12 cellular contexts compared by ENCODE assay signal in the genomic region with DNA sequence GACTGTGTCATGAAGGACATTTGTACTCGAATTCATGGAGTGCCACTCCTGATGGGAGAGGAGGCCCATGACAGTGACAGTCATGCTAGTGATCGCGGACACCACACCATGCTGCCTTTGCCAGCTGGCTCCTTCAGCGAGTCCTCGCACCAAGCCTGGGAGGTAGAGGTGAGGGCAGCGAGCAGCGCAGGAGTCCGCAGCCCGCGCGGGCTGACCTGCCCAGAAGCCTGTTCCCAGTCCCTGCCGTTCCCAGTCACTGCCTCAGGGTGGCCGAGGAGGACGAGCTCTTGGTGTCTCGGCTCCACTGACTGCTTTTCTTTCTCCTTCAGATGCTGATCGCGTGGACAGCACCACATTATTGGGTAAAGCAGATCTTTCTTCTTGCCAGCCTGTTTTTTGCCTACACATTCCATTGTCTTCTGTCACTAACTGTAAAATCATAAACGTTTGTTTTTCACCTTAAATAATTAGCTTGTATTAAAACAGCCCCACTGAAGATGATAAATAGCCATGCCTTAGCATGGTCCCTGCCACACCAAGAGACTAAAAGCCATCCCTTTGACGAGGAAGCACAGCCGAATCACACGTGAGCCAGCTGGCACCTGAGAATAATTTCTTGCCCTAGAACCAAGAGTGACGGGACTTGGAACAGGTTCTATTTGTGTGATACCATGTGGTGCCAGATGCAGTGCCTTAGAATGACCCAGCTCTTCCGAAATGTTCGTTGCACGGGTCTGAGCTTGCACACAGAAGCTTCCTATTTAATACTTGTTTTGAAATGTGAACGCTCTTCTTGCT. TPM values are rescaled to one million over a fixed set of nuclear protein-coding genes. Genes with fewer than 3 reads are reported as not detected.
DNase-seq lines count a peak whose midpoint lies in the region; ATAC-seq and TF ChIP-seq lines count a peak whose summit lies in the region.
"Had no signal": no experiment of that assay in that cellular context is flagged by ENCODE, and none has a peak within 500 bp of the region (broad histone marks: within the 10 kb centered on the region; RNA-seq: fewer than 3 reads in every experiment).

No MANE protein-coding gene starts in this region.

- CTCF ChIA-PET in CD8-positive, alpha-beta T cell (lab: Charles Lee): no interaction called here

- POLR2A ChIA-PET in CD8-positive, alpha-beta T cell (lab: Charles Lee): interaction anchor here (1.5 kb wide), 1 partner anchor 25 kb away, joined by 4 read pairs; no protein-coding TSS in a partner anchor

- no peak overlapping the region for H4K91ac ChIP-seq in neuronal stem cell (ENCODE audit: low read depth, low read length, poor library complexity)

- H2AFZ ChIP-seq in neuronal stem cell (ENCODE audit: low read length): no peak overlapping the region

- peaks cover 28% of the 10 kb centered on the region for H3K4me1 ChIP-seq in CD8-positive, alpha-beta T cell (ENCODE audit: insufficient read depth, low read length)
- peaks cover 0 to 19% of the 10 kb centered on the region in 2 donors for H3K4me1 ChIP-seq in neuronal stem cell (ENCODE audit: control insufficient read depth in 2 of 2, insufficient read depth in 1 of 2, low read depth in 1 of 2, low read length in 2 of 2)
- H3K4me1 ChIP-seq: pancreas had no signal

- TF ChIP-seq CTCF in CD8-positive, alpha-beta T cell (IDR thresholded peaks at IDR 0.05): no peak

- H3K9me3 Mint-ChIP-seq in CD8-positive, alpha-beta T cell: no peaks in the 10 kb centered on the region
- H3K9me3 Mint-ChIP-seq: activated T-cell treated with anti-CD3 and anti-CD28 coated beads, Interleukin-2, amount 50 U/mL, for 72 hours had no signal

- H3K4me3 ChIP-seq in CD8-positive, alpha-beta T cell (ENCODE audit: low read depth, low read length): no peak overlapping the region
- no peak overlapping the region for H3K4me3 ChIP-seq in neuronal stem cell (ENCODE audit: low read length in 2 of 2)
- H3K4me3 ChIP-seq: pancreas had no signal

- H2AK5ac ChIP-seq in neuronal stem cell (ENCODE audit: low read depth, low read length): no peak overlapping the region

- no peak for DNase-seq in CD8-positive, alpha-beta T cell
- DNase-seq in SHP77 (lab: John Stamatoyannopoulos, UW): peak; percentile 44 to 74
- DNase-seq in fibroblast of gingiva (ENCODE audit: low read depth): peak; percentile 38
- no peak for DNase-seq in neuronal stem cell (ENCODE audit: low spot score)
- DNase-seq in NOMO-1 (lab: John Stamatoyannopoulos, UW; ENCODE audit: unreplicated experiment in 2 of 2): no peak
- no peak for DNase-seq in NCI-H2081 (lab: John Stamatoyannopoulos, UW)
- DNase-seq: activated T-cell treated with anti-CD3 and anti-CD28 coated beads, Interleukin-2, amount 50 U/mL, for 72 hours; Kasumi-1 had no signal

- H2BK120ac ChIP-seq in neuronal stem cell (ENCODE audit: low read depth, low read length): no peak overlapping the region

- no peak overlapping the region for H3K14ac ChIP-seq in neuronal stem cell (ENCODE audit: low read length)

- H3K18ac ChIP-seq in neuronal stem cell (ENCODE audit: low read length): no peak overlapping the region

- WGBS in neuronal stem cell (ENCODE audit: extremely low coverage in 2 of 2, insufficient read length in 2 of 2, insufficient replicate concordance in 1 of 2), 2 donors: no CpG with 5 or more reads among the region's 26 CpGs

- H3K4me3 Mint-ChIP-seq in CD8-positive, alpha-beta T cell: no peak overlapping the region
- H3K4me3 Mint-ChIP-seq: activated T-cell treated with anti-CD3 and anti-CD28 coated beads, Interleukin-2, amount 50 U/mL, for 72 hours had no signal

- no peak overlapping the region for H4K8ac ChIP-seq in neuronal stem cell (ENCODE audit: low read depth, low read length)

- no peak overlapping the region for H2BK5ac ChIP-seq in neuronal stem cell (ENCODE audit: low read length)

- H3K36me3 Mint-ChIP-seq in CD8-positive, alpha-beta T cell: peaks cover 90% of the 10 kb centered on the region

- no peaks in the 10 kb centered on the region for H3K9me3 ChIP-seq in CD8-positive, alpha-beta T cell (ENCODE audit: low read length)
- no peaks in the 10 kb centered on the region for H3K9me3 ChIP-seq in neuronal stem cell (replicated peaks in 1 of 2; ENCODE audit: control insufficient read depth in 2 of 2, insufficient read depth in 1 of 2, low read depth in 1 of 2, low read length in 2 of 2)
- H3K9me3 ChIP-seq: pancreas had no signal

- H3K36me3 ChIP-seq in CD8-positive, alpha-beta T cell (ENCODE audit: insufficient read depth, low read length): peaks cover 36% of the 10 kb centered on the region
- H3K36me3 ChIP-seq in neuronal stem cell (replicated peaks in 1 of 2; ENCODE audit: control insufficient read depth in 2 of 2, insufficient read depth in 2 of 2, low read length in 2 of 2): peaks cover 20 to 77% of the 10 kb centered on the region in 2 donors

- H3K4ac ChIP-seq in neuronal stem cell (ENCODE audit: low read length): no peak overlapping the region

- H3K23ac ChIP-seq in neuronal stem cell (ENCODE audit: low read depth, low read length, poor library complexity): peak overlapping the region; percentile 29

- H3K9ac ChIP-seq in neuronal stem cell (ENCODE audit: low read depth, low read length, poor library complexity): no peak overlapping the region

- H3K27ac ChIP-seq in CD8-positive, alpha-beta T cell (ENCODE audit: low read depth, low read length): no peak overlapping the region
- no peak overlapping the region for H3K27ac ChIP-seq in neuronal stem cell (replicated peaks; ENCODE audit: low read length)
- H3K27ac ChIP-seq: pancreas had no signal

- H3K79me1 ChIP-seq in neuronal stem cell (ENCODE audit: low read depth, low read length): peaks cover 4% of the 10 kb centered on the region

- no peak overlapping the region for H3K4me2 ChIP-seq in neuronal stem cell (ENCODE audit: insufficient read depth, low read length, poor library complexity, severe bottlenecking)

- no peak overlapping the region for H2BK15ac ChIP-seq in neuronal stem cell (ENCODE audit: low read length)

- H3K4me1 Mint-ChIP-seq in CD8-positive, alpha-beta T cell (ENCODE audit: low read depth): peaks cover 33% of the 10 kb centered on the region

- H3K27me3 Mint-ChIP-seq in CD8-positive, alpha-beta T cell (ENCODE audit: low read depth): no peaks in the 10 kb centered on the region

- no peaks in the 10 kb centered on the region for H3K27me3 ChIP-seq in CD8-positive, alpha-beta T cell (ENCODE audit: insufficient read depth, low read length)
- no peaks in the 10 kb centered on the region for H3K27me3 ChIP-seq in neuronal stem cell (ENCODE audit: control insufficient read depth in 3 of 3, insufficient read depth in 3 of 3, low read depth in 1 of 3, low read length in 3 of 3)
- H3K27me3 ChIP-seq: pancreas had no signal

- peak overlapping the region; percentile 0 for H3K27ac Mint-ChIP-seq in CD8-positive, alpha-beta T cell
- H3K27ac Mint-ChIP-seq: activated T-cell treated with anti-CD3 and anti-CD28 coated beads, Interleukin-2, amount 50 U/mL, for 72 hours had no signal

- no peak for ATAC-seq in CD8-positive, alpha-beta T cell
- ATAC-seq in HG03342 (IDR thresholded peaks at IDR 0.05; ENCODE audit: unreplicated experiment) (no peak), GM19328 (IDR thresholded peaks at IDR 0.05; ENCODE audit: unreplicated experiment) (no peak)
- ATAC-seq: activated T-cell treated with anti-CD3 and anti-CD28 coated beads, Interleukin-2, amount 50 U/mL, for 72 hours had no signal

- intact Hi-C loops in CD8-positive, alpha-beta T cell (cut with DNase I, micrococcal nuclease): no loop called here

- H2BK12ac ChIP-seq in neuronal stem cell (ENCODE audit: low read length): no peak overlapping the region

RNA-seq across cellular contexts. Expression of a gene that starts 25.5 kb away (rescaled TPM):
- total RNA-seq in CD8-positive, alpha-beta T cell: 100 to 1,000 TPM; 194 to 196 TPM
- polyA plus RNA-seq in neuronal stem cell (2013, experiment 1 of 2): 12.7 TPM
- polyA plus RNA-seq in neuronal stem cell (2013, experiment 2 of 2): 11.8 TPM

RNA-seq across cellular contexts. Expression of a gene that starts 50.5 kb away (rescaled TPM):
- not detected for total RNA-seq in CD8-positive, alpha-beta T cell
- polyA plus RNA-seq in neuronal stem cell (2013, experiment 1 of 2): 0.20 TPM
- polyA plus RNA-seq in neuronal stem cell (2013, experiment 2 of 2): 0.25 TPM
- total RNA-seq: activated T-cell treated with anti-CD3 and anti-CD28 coated beads, Interleukin-2, amount 50 U/mL, for 72 hours; dermis microvascular lymphatic vessel endothelial cell; pancreas had no signal

Comparison
In these comparisons a context has a peak if more than half of its experiments do, and no peak if none do; other contexts are left out.
1. DNase-seq: peak in SHP77 (2 of 2) and fibroblast of gingiva (single experiment); none in CD8-positive, alpha-beta T cell (0 of 7), neuronal stem cell (single experiment), NOMO-1 (0 of 2) and NCI-H2081 (0 of 2).